8 cellular contexts compared by ENCODE assay signal in genomic region chr3:10189557-10190374, GRCh38. TPM values are rescaled to one million over a fixed set of nuclear protein-coding genes. Genes with fewer than 3 reads are reported as not detected.
DNase-seq lines count a peak whose midpoint lies in the region; ATAC-seq and TF ChIP-seq lines count a peak whose summit lies in the region.

No MANE protein-coding gene starts in this region.

- H3K27me3 Mint-ChIP-seq in T-cell: no peaks in the 10 kb centered on the region
- no peaks in the 10 kb centered on the region for H3K27me3 Mint-ChIP-seq in dendritic cell treated with granulocyte-macrophage colony-stimulating factor and Interleukin-4, amounts not matched to agents 40 ng/mL and 50 ng/mL, for 4 days

- peak; percentile 93 for DNase-seq in HT1080 (ENCODE audit: low read depth)
- DNase-seq in T-cell: peak in 11 of 34 experiments; percentile 9 to 49 (median 22)
- peak; percentile 88 for DNase-seq in midbrain (lab: John Stamatoyannopoulos, UW)
- DNase-seq in upper lobe of right lung: peak; percentile 90
- no peak for DNase-seq in foreskin melanocyte
- no peak for DNase-seq in COLO668 (lab: John Stamatoyannopoulos, UW; ENCODE audit: unreplicated experiment)

- no peaks in the 10 kb centered on the region for H3K27me3 ChIP-seq in upper lobe of right lung

- POLR2A ChIA-PET in T-cell (lab: Charles Lee): interaction anchor here in 1 of 2 donors (0.7 to 1.1 kb wide), 2 partner anchors 38 to 112 kb away, joined by 4 to 7 read pairs; no protein-coding TSS in a partner anchor

- no peaks in the 10 kb centered on the region for H3K9me3 ChIP-seq in upper lobe of right lung

- H3K4me1 Mint-ChIP-seq in T-cell: peaks cover 81 to 86% (median 84%) of the 10 kb centered on the region in 3 donors
- H3K4me1 Mint-ChIP-seq in dendritic cell treated with granulocyte-macrophage colony-stimulating factor and Interleukin-4, amounts not matched to agents 40 ng/mL and 50 ng/mL, for 4 days (ENCODE audit: low read depth): peaks cover 83% of the 10 kb centered on the region

- H3K4me3 ChIP-seq in upper lobe of right lung: no peak overlapping the region

- no peaks in the 10 kb centered on the region for H3K9me3 Mint-ChIP-seq in T-cell
- H3K9me3 Mint-ChIP-seq in dendritic cell treated with granulocyte-macrophage colony-stimulating factor and Interleukin-4, amounts not matched to agents 40 ng/mL and 50 ng/mL, for 4 days: no peaks in the 10 kb centered on the region

- no peaks in the 10 kb centered on the region for H3K36me3 ChIP-seq in upper lobe of right lung

- TF ChIP-seq CTCF in upper lobe of right lung (IDR thresholded peaks at IDR 0.05): no peak

- no peak for ATAC-seq in T-cell (replicated peaks in 1 of 4)
- peak; percentile 78 for ATAC-seq in upper lobe of right lung
- no peak for ATAC-seq in GM18867 (IDR thresholded peaks at IDR 0.05; ENCODE audit: unreplicated experiment)

- H3K36me3 Mint-ChIP-seq in T-cell: no peaks in the 10 kb centered on the region
- H3K36me3 Mint-ChIP-seq in dendritic cell treated with granulocyte-macrophage colony-stimulating factor and Interleukin-4, amounts not matched to agents 40 ng/mL and 50 ng/mL, for 4 days (ENCODE audit: low read depth): no peaks in the 10 kb centered on the region

- H3K27ac Mint-ChIP-seq in T-cell: peak overlapping the region; percentile 62 to 83
- H3K27ac Mint-ChIP-seq in dendritic cell treated with granulocyte-macrophage colony-stimulating factor and Interleukin-4, amounts not matched to agents 40 ng/mL and 50 ng/mL, for 4 days: peak overlapping the region; percentile 67

- CTCF ChIA-PET in T-cell (lab: Charles Lee): interaction anchor here (0.6 to 0.7 kb wide), 2 partner anchors 58 to 83 kb away, joined by 3 to 5 read pairs; partner anchors contain the start of gene TATDN2 (in 1 of the 2)

- H3K4me3 Mint-ChIP-seq in T-cell: peak overlapping the region; percentile 3 to 55 (median 31)
- H3K4me3 Mint-ChIP-seq in dendritic cell treated with granulocyte-macrophage colony-stimulating factor and Interleukin-4, amounts not matched to agents 40 ng/mL and 50 ng/mL, for 4 days: no peak overlapping the region

- intact Hi-C loops in dendritic cell treated with granulocyte-macrophage colony-stimulating factor and Interleukin-4, amounts not matched to agents 40 ng/mL and 50 ng/mL, for 4 days (cut with micrococcal nuclease): loop anchor here (1.0 kb wide), 1 partner anchor 15 kb away; no protein-coding TSS in a partner anchor
- intact Hi-C loops in upper lobe of right lung (cut with DNase I): no loop called here

- peak overlapping the region; percentile 84 for H3K27ac ChIP-seq in upper lobe of right lung

- H3K4me1 ChIP-seq in upper lobe of right lung: peaks cover 86% of the 10 kb centered on the region

RNA-seq across cellular contexts. Expression of gene IRAK2, which starts 25.0 kb away (rescaled TPM):
- total RNA-seq in HT1080 (2014; rRNA removed; shearing (Covaris generic)): 7.5 and 9.1 TPM in 2 replicates
- 10.6 and 11.9 TPM in 2 replicates for polyA plus RNA-seq in HT1080 (2015; cell fraction: cytosol; rRNA removed)
- 16.5 and 17.8 TPM in 2 replicates for polyA plus RNA-seq in HT1080 (2015; cell fraction: nucleus; rRNA removed)
- total RNA-seq in T-cell (1 to 10 TPM; 2.9 to 5.0 (median 3.7) TPM), upper lobe of right lung (5.2 TPM)

RNA-seq across cellular contexts. Expression of gene VHL, which starts 48.2 kb away (rescaled TPM):
- 25.3 and 31.6 TPM in 2 replicates for total RNA-seq in HT1080 (2014; rRNA removed; shearing (Covaris generic))
- polyA plus RNA-seq in HT1080 (2015; cell fraction: cytosol; rRNA removed): 39.0 and 46.1 TPM in 2 replicates
- polyA plus RNA-seq in HT1080 (2015; cell fraction: nucleus; rRNA removed): 49.6 and 56.7 TPM in 2 replicates
- total RNA-seq in T-cell (10 to 100 TPM; 57.2 to 75.0 (median 59.8) TPM), upper lobe of right lung (37.2 TPM)

RNA-seq across cellular contexts. Expression of gene TATDN2, which starts 58.5 kb away (rescaled TPM):
- total RNA-seq in HT1080 (2014; rRNA removed; shearing (Covaris generic)): 13.4 and 15.7 TPM in 2 replicates
- 19.5 and 20.5 TPM in 2 replicates for polyA plus RNA-seq in HT1080 (2015; cell fraction: cytosol; rRNA removed)
- polyA plus RNA-seq in HT1080 (2015; cell fraction: nucleus; rRNA removed): 19.0 and 19.2 TPM in 2 replicates
- 10 to 100 TPM; 58.9 to 82.3 (median 79.9) TPM for total RNA-seq in T-cell
- total RNA-seq in upper lobe of right lung: 32.3 TPM

Comparison
In these comparisons a context has a peak if more than half of its experiments do, and no peak if none do; other contexts are left out.
1. DNase-seq: peak in HT1080 (single experiment), midbrain (single experiment) and upper lobe of right lung (single experiment); none in foreskin melanocyte (single experiment) and COLO668 (single experiment).